22 cellular contexts compared by ENCODE assay signal in genomic region chrX:137916090-137916746, GRCh38.
DNase-seq lines count a peak whose midpoint lies in the region; ATAC-seq and TF ChIP-seq lines count a peak whose summit lies in the region.
"Had no signal": no experiment of that assay in that cellular context is flagged by ENCODE, and none has a peak within 500 bp of the region (broad histone marks: within the 10 kb centered on the region; RNA-seq: fewer than 3 reads in every experiment).

No MANE protein-coding gene starts in this region.

- ATAC-seq in GM19324 (IDR thresholded peaks at IDR 0.05; ENCODE audit: low FRiP score, unreplicated experiment): no peak
- ATAC-seq: body of pancreas; left lung; mucosa of descending colon; stimulated activated effector memory CD8-positive, alpha-beta T cell treated with anti-CD3 and anti-CD28 coated beads, Interleukin-12 subunit alpha, Interleukin-12 subunit beta, amount 100 ng/mL, for 72 hours had no signal

- no peak for TF ChIP-seq POLR2A in erythroblast (IDR thresholded peaks at IDR 0.05; ENCODE audit: low read length)

- peaks cover 8% of the 10 kb centered on the region; the same call in 1 of the 2 replicates for H3K9me3 Mint-ChIP-seq in HFFc6
- H3K9me3 Mint-ChIP-seq: activated CD4-positive, alpha-beta memory T cell treated with anti-CD3 and anti-CD28 coated beads for 36 hours; activated naive CD4-positive, alpha-beta T cell treated with anti-CD3 and anti-CD28 coated beads, Interleukin-2, amount 50 U/mL, for 24 hours; activated T-cell treated with anti-CD3 and anti-CD28 coated beads, Interleukin-2, amount 50 U/mL, for 24 hours had no signal

- DNase-seq in DMS 273 (lab: John Stamatoyannopoulos, UW; ENCODE audit: unreplicated experiment) (peak; percentile 93), NCI-H1092 (lab: John Stamatoyannopoulos, UW) (peak; percentile 66), NCI-H526 (lab: John Stamatoyannopoulos, UW) (peak; percentile 82 to 85), erythroblast (lab: John Stamatoyannopoulos, UW) (peak; percentile 54 to 85), HFFc6 (no peak), HK-2 (ENCODE audit: unreplicated experiment) (no peak)
- DNase-seq in activated CD8-positive, alpha-beta memory T cell treated with anti-CD3 and anti-CD28 coated beads for 24 hours: no peak
- DNase-seq: activated CD4-positive, alpha-beta memory T cell treated with anti-CD3 and anti-CD28 coated beads for 36 hours; activated T-cell treated with anti-CD3 and anti-CD28 coated beads, Interleukin-2, amount 50 U/mL, for 24 hours; colonic mucosa; DND-41; foreskin melanocyte; left lung; mucosa of descending colon; MV-4-11; NCI-H226; Right ventricle myocardium superior; thyroid gland had no signal

- H3K27me3 Mint-ChIP-seq in HFFc6 (ENCODE audit: insufficient read depth): no peaks in the 10 kb centered on the region; the same call in 1 of the 2 replicates
- H3K27me3 Mint-ChIP-seq: activated CD4-positive, alpha-beta memory T cell treated with anti-CD3 and anti-CD28 coated beads for 36 hours had no signal

- H3K4me1 Mint-ChIP-seq in HFFc6 (ENCODE audit: low read depth): no peaks in the 10 kb centered on the region
- H3K4me1 Mint-ChIP-seq: activated naive CD4-positive, alpha-beta T cell treated with anti-CD3 and anti-CD28 coated beads, Interleukin-2, amount 50 U/mL, for 24 hours; stimulated activated effector memory CD8-positive, alpha-beta T cell treated with anti-CD3 and anti-CD28 coated beads, Interleukin-12 subunit alpha, Interleukin-12 subunit beta, amount 100 ng/mL, for 72 hours had no signal

- no peak for TF ChIP-seq CTCF in HFFc6 (IDR thresholded peaks at IDR 0.05)

- no peak overlapping the region for H3K27ac Mint-ChIP-seq in HFFc6
- H3K27ac Mint-ChIP-seq: activated CD4-positive, alpha-beta memory T cell treated with anti-CD3 and anti-CD28 coated beads for 36 hours; activated naive CD4-positive, alpha-beta T cell treated with anti-CD3 and anti-CD28 coated beads, Interleukin-2, amount 50 U/mL, for 24 hours; activated T-cell treated with anti-CD3 and anti-CD28 coated beads, Interleukin-2, amount 50 U/mL, for 24 hours; stimulated activated effector memory CD8-positive, alpha-beta T cell treated with anti-CD3 and anti-CD28 coated beads, Interleukin-12 subunit alpha, Interleukin-12 subunit beta, amount 100 ng/mL, for 72 hours had no signal

- no peaks in the 10 kb centered on the region for H3K36me3 Mint-ChIP-seq in HFFc6 (ENCODE audit: low read depth)
- H3K36me3 Mint-ChIP-seq: activated CD4-positive, alpha-beta memory T cell treated with anti-CD3 and anti-CD28 coated beads for 36 hours; activated naive CD4-positive, alpha-beta T cell treated with anti-CD3 and anti-CD28 coated beads, Interleukin-2, amount 50 U/mL, for 24 hours; stimulated activated effector memory CD8-positive, alpha-beta T cell treated with anti-CD3 and anti-CD28 coated beads, Interleukin-12 subunit alpha, Interleukin-12 subunit beta, amount 100 ng/mL, for 72 hours had no signal

- H3K4me3 Mint-ChIP-seq in HFFc6: no peak overlapping the region
- H3K4me3 Mint-ChIP-seq: activated CD4-positive, alpha-beta memory T cell treated with anti-CD3 and anti-CD28 coated beads for 36 hours; activated naive CD4-positive, alpha-beta T cell treated with anti-CD3 and anti-CD28 coated beads, Interleukin-2, amount 50 U/mL, for 24 hours; activated T-cell treated with anti-CD3 and anti-CD28 coated beads, Interleukin-2, amount 50 U/mL, for 24 hours; stimulated activated effector memory CD8-positive, alpha-beta T cell treated with anti-CD3 and anti-CD28 coated beads, Interleukin-12 subunit alpha, Interleukin-12 subunit beta, amount 100 ng/mL, for 72 hours had no signal

Comparison
In these comparisons a context has a peak if more than half of its experiments do, and no peak if none do; other contexts are left out.
1. DNase-seq: peak in DMS 273 (single experiment), NCI-H1092 (single experiment), NCI-H526 (2 of 2) and erythroblast (2 of 2); none in activated CD8-positive, alpha-beta memory T cell treated with anti-CD3 and anti-CD28 coated beads for 24 hours (single experiment), HFFc6 (single experiment) and HK-2 (single experiment).